ENCODE assay signal across 11 cellular contexts in the genomic region with DNA sequence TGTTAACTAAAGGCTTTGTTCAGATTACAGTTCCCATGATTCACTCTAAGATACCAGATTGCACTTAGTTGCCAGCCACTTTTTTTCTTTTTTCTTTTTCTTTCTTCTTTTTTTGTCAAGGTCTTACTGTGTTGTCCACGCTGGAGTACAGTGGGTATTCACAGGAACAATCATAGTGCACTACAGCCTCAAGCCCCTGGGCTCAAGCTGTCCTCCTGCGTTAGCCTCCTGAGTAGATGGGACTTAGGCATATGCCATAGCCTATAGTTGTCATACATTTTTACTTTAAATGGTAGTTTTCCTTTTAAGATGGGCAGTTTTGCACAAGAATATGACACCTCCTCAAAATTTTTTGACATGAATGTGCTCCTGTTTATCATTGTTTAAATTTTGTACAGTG. TPM values are rescaled to one million over a fixed set of nuclear protein-coding genes. Genes with fewer than 3 reads are reported as not detected.
DNase-seq lines count a peak whose midpoint lies in the region; ATAC-seq and TF ChIP-seq lines count a peak whose summit lies in the region.
"Had no signal": no experiment of that assay in that cellular context is flagged by ENCODE, and none has a peak within 500 bp of the region (broad histone marks: within the 10 kb centered on the region; RNA-seq: fewer than 3 reads in every experiment).

No MANE protein-coding gene starts in this region.

- intact Hi-C loops in esophagus squamous epithelium (cut with DNase I) = no loop called here

- CTCF ChIA-PET in BJ (lab: Yijun Ruan, JAX) (interaction anchor here (1.2 to 1.5 kb wide), 3 partner anchors 9 to 58 kb away, joined by 3 to 4 read pairs (median 3); no protein-coding TSS in a partner anchor), GM10248 (lab: Yijun Ruan, JAX) (interaction anchor here (0.6 to 5.2 kb wide), 4 partner anchors 11 to 233 kb away, joined by 3 to 36 read pairs (median 15); no protein-coding TSS in a partner anchor)

- H3K4me3 ChIP-seq in BJ (ENCODE audit: low read depth, low read length) (peak overlapping the region; percentile 21), coronary artery (peak overlapping the region; percentile 80), esophagus squamous epithelium (peak overlapping the region in 2 of 4 donors; percentile 84 to 85)

- H3K27ac Mint-ChIP-seq in naive thymus-derived CD8-positive, alpha-beta T cell = peak overlapping the region in 9 of 10 donors; percentile 4 to 98 (median 73)

- 67 to 85% methylated on average over 2 of the region's 2 CpGs for WGBS in esophagus squamous epithelium, 2 donors

- no peak for ATAC-seq in naive thymus-derived CD8-positive, alpha-beta T cell

- TF ChIP-seq POLR2A in esophagus squamous epithelium (IDR thresholded peaks at IDR 0.05) = no peak

- H3K4me1 ChIP-seq in esophagus squamous epithelium = peaks cover 0 to 67% (median 23%) of the 10 kb centered on the region in 3 donors

- H3K36me3 Mint-ChIP-seq in naive thymus-derived CD8-positive, alpha-beta T cell = peaks cover 0 to 17% (median 17%) of the 10 kb centered on the region in 3 donors

- TF ChIP-seq CTCF in BJ (IDR thresholded peaks at IDR 0.05; ENCODE audit: insufficient read depth, low read depth, low read length) = no peak
- no peak for TF ChIP-seq CTCF in coronary artery (IDR thresholded peaks at IDR 0.05)
- no peak for TF ChIP-seq CTCF in GM10248 (IDR thresholded peaks at IDR 0.05; ENCODE audit: control extremely low read depth, extremely low read depth, low read depth, missing control alignments)
- TF ChIP-seq CTCF in esophagus squamous epithelium (IDR thresholded peaks at IDR 0.05) = no peak

- DNase-seq in BJ (ENCODE audit: low read depth) (no peak), coronary artery (ENCODE audit: low spot score) (no peak), GM10248 (ENCODE audit: extremely low spot score) (no peak), DMS79 treated with DMSO at 0.1 percent for 48 hours (lab: John Stamatoyannopoulos, UW) (no peak), esophagus squamous epithelium (lab: John Stamatoyannopoulos, UW) (no peak), EL (no peak)
- DNase-seq in naive thymus-derived CD8-positive, alpha-beta T cell = no peak
- DNase-seq: amniotic stem cell; NCI-H2081; stimulated activated CD4-positive, alpha-beta T cell treated with anti-CD3 and anti-CD28 coated beads, Interleukin-15, amount 100 ng/mL, for 24 hours had no signal

- POLR2A ChIA-PET in BJ (lab: Charles Lee) = no interaction called here
- POLR2A ChIA-PET in naive thymus-derived CD8-positive, alpha-beta T cell (lab: Charles Lee) = interaction anchor here (0.6 to 3.1 kb wide), 4 partner anchors 9 to 17 kb away, joined by 3 to 20 read pairs (median 4); no protein-coding TSS in a partner anchor
- POLR2A ChIA-PET in GM10248 (lab: Yijun Ruan, JAX) = no interaction called here

- H3K27me3 Mint-ChIP-seq in naive thymus-derived CD8-positive, alpha-beta T cell = no peaks in the 10 kb centered on the region

- H3K36me3 ChIP-seq in BJ (ENCODE audit: control insufficient read depth, insufficient read depth, low read length) (no peaks in the 10 kb centered on the region), KOPT-K1 (ENCODE audit: insufficient read depth, low read length) (peaks cover 21% of the 10 kb centered on the region), esophagus squamous epithelium (no peaks in the 10 kb centered on the region)

- H3K4me1 Mint-ChIP-seq in naive thymus-derived CD8-positive, alpha-beta T cell = peaks cover 27 to 75% (median 65%) of the 10 kb centered on the region in 4 donors

- H3K4me3 Mint-ChIP-seq in naive thymus-derived CD8-positive, alpha-beta T cell = peak overlapping the region; percentile 50 to 99 (median 76)

- H3K9me3 ChIP-seq in KOPT-K1 (ENCODE audit: insufficient read depth, low read length, poor library complexity, severe bottlenecking) (no peaks in the 10 kb centered on the region), esophagus squamous epithelium (no peaks in the 10 kb centered on the region)

- no peaks in the 10 kb centered on the region for H3K27me3 ChIP-seq in BJ (ENCODE audit: control insufficient read depth, insufficient read depth, low read length)
- H3K27me3 ChIP-seq in esophagus squamous epithelium = no peaks in the 10 kb centered on the region

- H3K27ac ChIP-seq in KOPT-K1 (ENCODE audit: low read depth, low read length, poor library complexity, severe bottlenecking) = peak overlapping the region; percentile 99
- H3K27ac ChIP-seq in coronary artery = no peak overlapping the region
- no peak overlapping the region for H3K27ac ChIP-seq in esophagus squamous epithelium

- peaks cover 0 to 9% (median 0%) of the 10 kb centered on the region in 9 donors for H3K9me3 Mint-ChIP-seq in naive thymus-derived CD8-positive, alpha-beta T cell

RNA-seq across cellular contexts. Expression of gene UGP2, which starts 2.1 kb away (rescaled TPM):
- polyA plus RNA-seq in BJ (2011; rRNA removed) = 53.6 and 139 TPM in 2 replicates
- 21.4 and 26.6 TPM in 2 replicates for polyA minus RNA-seq in BJ (2011; rRNA and poly(A)+ RNA removed)
- total RNA-seq in naive thymus-derived CD8-positive, alpha-beta T cell = 10 to 100 TPM; 77.2 to 89.1 TPM
- 100 to 1,000 TPM; 112 to 148 (median 135) TPM for polyA plus RNA-seq in naive thymus-derived CD8-positive, alpha-beta T cell
- 100 to 1,000 TPM in 2 of 4 donors, 10 to 100 TPM in 2; 70.1 to 110 (median 99.5) TPM for total RNA-seq in esophagus squamous epithelium
